ENCODE assay signal across 8 cellular contexts in genomic region chr2:84459028-84459943, GRCh38. TPM values are rescaled to one million over a fixed set of nuclear protein-coding genes. Genes with fewer than 3 reads are reported as not detected.
DNase-seq lines count a peak whose midpoint lies in the region; ATAC-seq and TF ChIP-seq lines count a peak whose summit lies in the region.

SUCLG1 (minus strand) TSS chr2:84459280; CDS start chr2:84459269, 11 bp downstream.

- H3K27ac ChIP-seq in testis, result peak within 1 kb of the TSS; percentile 92 to 93

- intact Hi-C loops in testis (cut with DNase I; ENCODE audit: low total_unique reads), result no loop called here

- H3K36me3 ChIP-seq in GM06990 (ENCODE audit: control insufficient read depth, insufficient read depth, low read length) (no peaks in the 10 kb centered on the region), testis (ENCODE audit: low read depth, missing control alignments) (no peaks in the 10 kb centered on the region)

- ATAC-seq in HG02588 (IDR thresholded peaks at IDR 0.05; ENCODE audit: unreplicated experiment) (peak; percentile 95), SK-N-SH treated with all-trans-retinoic acid at 6 μM for 48 hours (peak; percentile 97), omental fat pad (ENCODE audit: low FRiP score) (peak; percentile 96)

- WGBS in testis, 2 donors, result 0 to 1% methylated on average over 50 to 57 of the region's 57 CpGs

- peak within 1 kb of the TSS; percentile 96 for H3K4me3 ChIP-seq in GM06990 (replicated peaks; ENCODE audit: low read depth, low read length)
- H3K4me3 ChIP-seq in testis, result peak within 1 kb of the TSS; percentile 99 to 100

- peak within 1 kb of the TSS; percentile 92 for H3K4me3 Mint-ChIP-seq in activated naive CD4-positive, alpha-beta T cell treated with anti-CD3 and anti-CD28 coated beads, Interleukin-2, amount 50 U/mL, for 24 hours

- no peaks in the 10 kb centered on the region for H3K27me3 ChIP-seq in GM06990 (replicated peaks; ENCODE audit: control insufficient read depth, insufficient read depth, low read length)
- no peaks in the 10 kb centered on the region for H3K27me3 ChIP-seq in testis

- no peaks in the 10 kb centered on the region for H3K27me3 Mint-ChIP-seq in activated naive CD4-positive, alpha-beta T cell treated with anti-CD3 and anti-CD28 coated beads, Interleukin-2, amount 50 U/mL, for 24 hours

- peak; percentile 86 for DNase-seq in GM06990 (ENCODE audit: extremely low read depth, insufficient read length)
- DNase-seq in NCI-H1092 (lab: John Stamatoyannopoulos, UW), result peak; percentile 77
- DNase-seq in glomerular endothelial cell (ENCODE audit: extremely low read depth, low read depth, low spot score), result peak; percentile 50
- DNase-seq in omental fat pad (ENCODE audit: low spot score), result peak; percentile 67
- peak; percentile 95 for DNase-seq in testis

- H3K4me1 Mint-ChIP-seq in activated naive CD4-positive, alpha-beta T cell treated with anti-CD3 and anti-CD28 coated beads, Interleukin-2, amount 50 U/mL, for 24 hours, result peaks cover 46% of the 10 kb centered on the region

- H3K27ac Mint-ChIP-seq in activated naive CD4-positive, alpha-beta T cell treated with anti-CD3 and anti-CD28 coated beads, Interleukin-2, amount 50 U/mL, for 24 hours, result peak within 1 kb of the TSS; percentile 99

- H3K9me3 ChIP-seq in testis, result no peaks in the 10 kb centered on the region

- H3K36me3 Mint-ChIP-seq in activated naive CD4-positive, alpha-beta T cell treated with anti-CD3 and anti-CD28 coated beads, Interleukin-2, amount 50 U/mL, for 24 hours, result no peaks in the 10 kb centered on the region

- peaks cover 12% of the 10 kb centered on the region for H3K4me1 ChIP-seq in testis

- no peak for TF ChIP-seq POLR2A in testis (IDR thresholded peaks at IDR 0.05)

- TF ChIP-seq CTCF in GM06990 (IDR thresholded peaks at IDR 0.05; ENCODE audit: insufficient read depth, low read length, poor library complexity, severe bottlenecking) (no peak), omental fat pad (IDR thresholded peaks at IDR 0.05) (no peak), testis (IDR thresholded peaks at IDR 0.05) (peak in 1 of 3 experiments; percentile 18)

- no peaks in the 10 kb centered on the region for H3K9me3 Mint-ChIP-seq in activated naive CD4-positive, alpha-beta T cell treated with anti-CD3 and anti-CD28 coated beads, Interleukin-2, amount 50 U/mL, for 24 hours

TF ChIP-seq in SK-N-SH treated with all-trans-retinoic acid at 6 μM for 48 hours, 23 proteins besides CTCF, POLR2A, EP300 and RAD21:
- TF ChIP-seq ISL1 (CRISPR knock-in tag; IDR thresholded peaks at IDR 0.05) (no peak), TCF4 (CRISPR knock-in tag; IDR thresholded peaks at IDR 0.05; ENCODE audit: borderline replicate concordance) (peak; percentile 38; the same call in 1 of the 2 replicates), ARNTL (CRISPR knock-in tag; IDR thresholded peaks at IDR 0.05; ENCODE audit: borderline replicate concordance, low read depth) (no peak), OSR1 (CRISPR knock-in tag; IDR thresholded peaks at IDR 0.05) (no peak), CSRNP3 (CRISPR knock-in tag; IDR thresholded peaks at IDR 0.05) (no peak)

RNA-seq across cellular contexts. Expression of gene SUCLG1, which starts in this region (rescaled TPM):
- total RNA-seq in glomerular endothelial cell (56.3 and 85.4 TPM in 2 replicates), omental fat pad (100 to 1,000 TPM in 2 of 4 donors, 10 to 100 TPM in 2; 66.8 to 136 (median 100.0) TPM), testis (10 to 100 TPM; 48.0 to 50.6 TPM)
- 80.4 TPM for polyA plus RNA-seq in testis (ENCODE audit: insufficient read depth, low read depth, low replicate concordance)

Comparison
In these comparisons a context has a peak if more than half of its experiments do, and no peak if none do; other contexts are left out.
1. Peak in every context shown above with its lines: DNase-seq, ATAC-seq, H3K4me3 ChIP-seq and H3K27ac ChIP-seq.